14 cellular contexts compared by ENCODE assay signal in genomic region chr2:137302957-137303356, GRCh38.
DNase-seq lines count a peak whose midpoint lies in the region; ATAC-seq and TF ChIP-seq lines count a peak whose summit lies in the region.
"Had no signal": no experiment of that assay in that cellular context is flagged by ENCODE, and none has a peak within 500 bp of the region (broad histone marks: within the 10 kb centered on the region; RNA-seq: fewer than 3 reads in every experiment).

No MANE protein-coding gene starts in this region.

- intact Hi-C loops in heart left ventricle (cut with DNase I): no loop called here
- intact Hi-C loops in left cardiac atrium (cut with DNase I): no loop called here
- intact Hi-C loops in heart right ventricle (cut with DNase I): no loop called here

- no peak overlapping the region for H3K27ac ChIP-seq in heart left ventricle
- H3K27ac ChIP-seq in heart right ventricle: no peak overlapping the region
- H3K27ac ChIP-seq: A549, C4-2B had no signal

- H3K4me1 ChIP-seq in heart left ventricle (peaks cover 0 to 3% (median 0%) of the 10 kb centered on the region in 12 donors), heart right ventricle (peaks cover 0 to 4% (median 0%) of the 10 kb centered on the region in 9 donors)
- H3K4me1 ChIP-seq: A549, BE2C had no signal

- ATAC-seq in heart left ventricle (peak; percentile 88 to 98 (median 96)), left cardiac atrium (no peak), heart right ventricle (peak; percentile 81 to 99 (median 94))
- ATAC-seq: A549 had no signal

- 38 to 44% (median 40%) methylated on average over 3 of the region's 3 CpGs for WGBS in heart left ventricle, 4 donors
- 35 to 40% methylated on average over 3 of the region's 3 CpGs for WGBS in heart right ventricle, 2 donors

- H3K36me3 ChIP-seq in heart left ventricle (no peaks in the 10 kb centered on the region), heart right ventricle (no peaks in the 10 kb centered on the region)
- H3K36me3 ChIP-seq: BE2C had no signal

- TF ChIP-seq POLR2A in heart left ventricle (IDR thresholded peaks at IDR 0.05): no peak

- TF ChIP-seq CTCF in heart left ventricle (IDR thresholded peaks at IDR 0.05) (no peak), heart right ventricle (IDR thresholded peaks at IDR 0.05) (no peak)

- H3K4me3 ChIP-seq in heart left ventricle (no peak overlapping the region), heart right ventricle (no peak overlapping the region)
- H3K4me3 ChIP-seq: A549 had no signal

- peaks cover 0 to 4% (median 0%) of the 10 kb centered on the region in 12 donors for H3K9me3 ChIP-seq in heart left ventricle
- peaks cover 0 to 8% (median 0%) of the 10 kb centered on the region in 11 donors for H3K9me3 ChIP-seq in heart right ventricle
- H3K9me3 ChIP-seq: A549, BE2C had no signal

- H3K27me3 ChIP-seq in heart left ventricle (no peaks in the 10 kb centered on the region), heart right ventricle (no peaks in the 10 kb centered on the region)
- H3K27me3 ChIP-seq: BE2C had no signal

- DNase-seq in NCI-H345 (lab: John Stamatoyannopoulos, UW) (peak; percentile 7), NCI-H345 treated with DMSO at 0.1 percent for 48 hours (lab: John Stamatoyannopoulos, UW; ENCODE audit: unreplicated experiment) (no peak), heart left ventricle (peak; percentile 45 to 81 (median 59)), left cardiac atrium (no peak), heart right ventricle (peak; percentile 35 to 68), myocyte (ENCODE audit: low read depth) (peak; percentile 5), NCI-H2107 (lab: John Stamatoyannopoulos, UW) (no peak), NCI-H2227 treated with DMSO at 0.1 percent for 48 hours (lab: John Stamatoyannopoulos, UW) (no peak)
- DNase-seq: BE2C; CD4-positive, alpha-beta memory T cell; HCEC 1CT; HFFc6 had no signal

Comparison
In these comparisons a context has a peak if more than half of its experiments do, and no peak if none do; other contexts are left out.
1. DNase-seq: peak in NCI-H345 (single experiment), heart left ventricle (5 of 5), heart right ventricle (2 of 2) and myocyte (single experiment); none in NCI-H345 treated with DMSO at 0.1 percent for 48 hours (single experiment), left cardiac atrium (single experiment), NCI-H2107 (single experiment) and NCI-H2227 treated with DMSO at 0.1 percent for 48 hours (single experiment).
2. ATAC-seq: peak in heart left ventricle (4 of 4) and heart right ventricle (8 of 8); none in left cardiac atrium (0 of 2).